8 cellular contexts compared by ENCODE assay signal in genomic region chr6:16320533-16321340, GRCh38.
A peak's percentile ranks its signal among the peaks of the same experiment; 100 is the strongest.
DNase-seq lines count a peak whose midpoint lies in the region; ATAC-seq, FAIRE-seq and TF ChIP-seq lines count a peak whose summit lies in the region.

No MANE protein-coding gene starts in this region.

- no peak for ATAC-seq in HG02973 (IDR thresholded peaks at IDR 0.05; ENCODE audit: unreplicated experiment)

- CTCF ChIA-PET in AG04450 (lab: Charles Lee) = interaction anchor here (1.6 to 1.7 kb wide), 2 partner anchors 11 to 34 kb away, joined by 4 to 5 read pairs; no protein-coding TSS in a partner anchor

- no peaks in the 10 kb centered on the region for H3K27me3 ChIP-seq in AG04450 (ENCODE audit: control insufficient read depth, insufficient read depth, low read length)
- H3K27me3 ChIP-seq in muscle layer of colon (ENCODE audit: control insufficient read depth in 1 of 2, insufficient read depth in 2 of 2, low read length in 2 of 2) = no peaks in the 10 kb centered on the region
- no peaks in the 10 kb centered on the region for H3K27me3 ChIP-seq in H7 (ENCODE audit: control insufficient read depth, insufficient read depth, low read length)

- no peak overlapping the region for H3K9ac ChIP-seq in muscle layer of colon (ENCODE audit: low read length)

- H3K27ac ChIP-seq in AG04450 (ENCODE audit: low read depth, low read length) (peak overlapping the region; percentile 96), muscle layer of colon (ENCODE audit: low read depth, low read length) (peak overlapping the region; percentile 51)

- H3K4me3 ChIP-seq in AG04450 (ENCODE audit: low read depth, low read length) = peak overlapping the region; percentile 42
- peak overlapping the region; percentile 49 for H3K4me3 ChIP-seq in NB4 (ENCODE audit: low read depth, low read length)
- H3K4me3 ChIP-seq in muscle layer of colon (ENCODE audit: low read depth in 1 of 2, low read length in 2 of 2) = peak overlapping the region in 1 of 2 donors; percentile 51
- H3K4me3 ChIP-seq in H7 (ENCODE audit: insufficient read depth, low read depth, low read length) = no peak overlapping the region

- peaks cover 3% of the 10 kb centered on the region for H3K36me3 ChIP-seq in muscle layer of colon (ENCODE audit: insufficient read depth, low read length)
- H3K36me3 ChIP-seq in H7 (replicated peaks; ENCODE audit: control insufficient read depth, insufficient read depth, low read length) = no peaks in the 10 kb centered on the region

- no peaks in the 10 kb centered on the region for H3K9me3 ChIP-seq in AG04450 (ENCODE audit: control insufficient read depth, insufficient read depth, low read length)
- no peaks in the 10 kb centered on the region for H3K9me3 ChIP-seq in muscle layer of colon (ENCODE audit: low read length)

- no peak for FAIRE-seq in GM12892 (lab: Jason Lieb, UNC)

- no peak for TF ChIP-seq POLR2A in NB4 (IDR thresholded peaks at IDR 0.05; ENCODE audit: extremely low read depth, insufficient read length)
- no peak for TF ChIP-seq POLR2A in GM12892 (IDR thresholded peaks at IDR 0.05; ENCODE audit: low read depth, low read length)

- POLR2A ChIA-PET in AG04450 (lab: Yijun Ruan, JAX) = interaction anchor here (1.6 kb wide), 1 partner anchor 18 kb away, joined by 3 read pairs; no protein-coding TSS in a partner anchor

- TF ChIP-seq CTCF in AG04450 (IDR thresholded peaks at IDR 0.05; ENCODE audit: low read depth, low read length) = no peak
- no peak for TF ChIP-seq CTCF in NB4 (IDR thresholded peaks at IDR 0.05; ENCODE audit: low read depth, low read length)

- DNase-seq in AG04450 (ENCODE audit: low read depth, low spot score) = peak; percentile 60
- DNase-seq in NB4 (ENCODE audit: low read depth) = no peak
- peak; percentile 66 for DNase-seq in cerebellum (ENCODE audit: low spot score)
- DNase-seq in H7 = no peak
- no peak for DNase-seq in NK-92 (lab: John Stamatoyannopoulos, UW; ENCODE audit: unreplicated experiment)
- no peak for DNase-seq in GM12892 (ENCODE audit: insufficient read length)

- H3K4me1 ChIP-seq in muscle layer of colon (ENCODE audit: insufficient read depth, low read length) = peaks cover 46% of the 10 kb centered on the region

Comparison
In these comparisons a context has a peak if more than half of its experiments do, and no peak if none do; other contexts are left out.
1. DNase-seq: peak in AG04450 (single experiment) and cerebellum (single experiment); none in NB4 (single experiment), H7 (single experiment), NK-92 (single experiment) and GM12892 (single experiment).